8 cellular contexts compared by ENCODE assay signal in genomic region chr11:119030329-119031047, GRCh38. TPM values are rescaled to one million over a fixed set of nuclear protein-coding genes. Genes with fewer than 3 reads are reported as not detected.
A peak's percentile ranks its signal among the peaks of the same experiment; 100 is the strongest.
DNase-seq lines count a peak whose midpoint lies in the region; ATAC-seq and TF ChIP-seq lines count a peak whose summit lies in the region.

TSS of gene SLC37A4 (minus strand) at chr11:119030877.

- H3K27me3 Mint-ChIP-seq in activated B cell treated with CpG ODN at 0.5 μM for 24 hours (no peaks in the 10 kb centered on the region), immature natural killer cell (ENCODE audit: low read depth in 3 of 3) (peaks cover 0 to 4% (median 2%) of the 10 kb centered on the region in 3 donors)

- TF ChIP-seq CTCF in activated B cell treated with CpG ODN at 0.5 μM for 24 hours (IDR thresholded peaks at IDR 0.05): no peak

- in situ Hi-C loops in GM18951 (cut with MboI; ENCODE audit: low sequenced_read_pairs, unreplicated experiment): no loop called here

- intact Hi-C loops in activated B cell treated with CpG ODN at 0.5 μM for 24 hours (cut with micrococcal nuclease): loop anchor here (1.0 to 2.0 kb wide), 11 partner anchors 12 to 340 kb away; partner anchors contain the start of genes CENATAC, HINFP, HYOU1 and RPS25

- peaks cover 12% of the 10 kb centered on the region for H3K36me3 Mint-ChIP-seq in activated B cell treated with CpG ODN at 0.5 μM for 24 hours (ENCODE audit: low read depth)
- H3K36me3 Mint-ChIP-seq in immature natural killer cell: no peaks in the 10 kb centered on the region

- peak within 1 kb of the TSS; percentile 85 for H3K4me3 Mint-ChIP-seq in activated B cell treated with CpG ODN at 0.5 μM for 24 hours
- H3K4me3 Mint-ChIP-seq in immature natural killer cell: peak within 1 kb of the TSS; percentile 66 to 84 (median 82)

- H3K4me1 Mint-ChIP-seq in activated B cell treated with CpG ODN at 0.5 μM for 24 hours (peaks cover 15% of the 10 kb centered on the region), immature natural killer cell (peaks cover 8 to 15% of the 10 kb centered on the region in 2 donors)

- H3K27ac Mint-ChIP-seq in activated B cell treated with CpG ODN at 0.5 μM for 24 hours (peak within 1 kb of the TSS; percentile 61), immature natural killer cell (peak within 1 kb of the TSS; percentile 57 to 87 (median 78))

- ATAC-seq in HG03196 (IDR thresholded peaks at IDR 0.05; ENCODE audit: unreplicated experiment): peak; percentile 90
- ATAC-seq in activated B cell treated with CpG ODN at 0.5 μM for 24 hours (ENCODE audit: low read depth): peak; percentile 95

- H3K9me3 Mint-ChIP-seq in activated B cell treated with CpG ODN at 0.5 μM for 24 hours: no peaks in the 10 kb centered on the region
- no peaks in the 10 kb centered on the region for H3K9me3 Mint-ChIP-seq in immature natural killer cell

- DNase-seq in AG08395 (ENCODE audit: low spot score) (peak; percentile 99), NCI-H345 (lab: John Stamatoyannopoulos, UW) (peak; percentile 99), activated B cell treated with CpG ODN at 0.5 μM for 24 hours (peak; percentile 99), caudate nucleus (lab: John Stamatoyannopoulos, UW) (peak; percentile 49 to 98 (median 92)), immature natural killer cell (peak; percentile 96 to 97 (median 97)), smooth muscle cell of the brain vasculature (ENCODE audit: low read depth, low spot score) (peak; percentile 91)

- peak within 1 kb of the TSS; percentile 90 for H3K27ac ChIP-seq in caudate nucleus (ENCODE audit: low read depth, low read length)

- CTCF ChIA-PET in activated B cell treated with CpG ODN at 0.5 μM for 24 hours (lab: Charles Lee): no interaction called here

- peak; percentile 67 for TF ChIP-seq POLR2A in GM18951 (IDR thresholded peaks at IDR 0.05; ENCODE audit: extremely low read depth, insufficient read depth, insufficient read length)

- POLR2A ChIA-PET in activated B cell treated with CpG ODN at 0.5 μM for 24 hours (lab: Charles Lee): interaction anchor here (1.0 to 1.5 kb wide), 4 partner anchors 12 to 54 kb away, joined by 3 to 21 read pairs (median 4); partner anchors contain the start of genes HMBS, RPS25, TRAPPC4 and VPS11

RNA-seq across cellular contexts. Expression of gene SLC37A4, which starts in this region (rescaled TPM):
- 12.0 and 12.1 TPM in 2 replicates for total RNA-seq in activated B cell treated with CpG ODN at 0.5 μM for 24 hours
- polyA plus RNA-seq in immature natural killer cell: 10 to 100 TPM in 2 of 3 donors, 1 to 10 TPM in 1; 9.4 to 11.6 (median 11.4) TPM

Comparison
In these comparisons a context has a peak if more than half of its experiments do, and no peak if none do; other contexts are left out.
1. Peak in every context shown above with its lines: DNase-seq, ATAC-seq and H3K27ac ChIP-seq.